Comparison of ENCODE assay signal across 9 cellular contexts in genomic region chr1:18903313-18903671, GRCh38. TPM values are rescaled to one million over a fixed set of nuclear protein-coding genes. Genes with fewer than 3 reads are reported as not detected.
A peak's percentile ranks its signal among the peaks of the same experiment; 100 is the strongest.
DNase-seq lines count a peak whose midpoint lies in the region; ATAC-seq and TF ChIP-seq lines count a peak whose summit lies in the region.
"Had no signal": no experiment of that assay in that cellular context is flagged by ENCODE, and none has a peak within 500 bp of the region (broad histone marks: within the 10 kb centered on the region; RNA-seq: fewer than 3 reads in every experiment).

No MANE protein-coding gene starts in this region.

- DNase-seq in HAP-1 (ENCODE audit: low spot score in 2 of 2) (no peak), iPS DF 6.9 (ENCODE audit: low read depth, low spot score) (no peak), spleen (no peak), COR-L47 (lab: John Stamatoyannopoulos, UW) (no peak), GM19238 (ENCODE audit: insufficient read length, low spot score) (no peak), iPS-NIHi11 (ENCODE audit: low spot score) (no peak)
- no peak for DNase-seq in activated CD8-positive, alpha-beta T cell treated with anti-CD3 and anti-CD28 coated beads for 36 hours

- CTCF ChIA-PET in activated CD8-positive, alpha-beta T cell treated with anti-CD3 and anti-CD28 coated beads for 36 hours (lab: Charles Lee): interaction anchor here (0.7 to 5.2 kb wide), 17 partner anchors 9 to 339 kb away, joined by 3 to 35 read pairs (median 4); no protein-coding TSS in a partner anchor

- POLR2A ChIA-PET in activated CD8-positive, alpha-beta T cell treated with anti-CD3 and anti-CD28 coated beads for 36 hours (lab: Charles Lee): interaction anchor here (0.6 to 2.0 kb wide), 8 partner anchors 11 to 246 kb away, joined by 3 to 12 read pairs (median 3); no protein-coding TSS in a partner anchor

- no peak overlapping the region for H3K27ac Mint-ChIP-seq in activated CD8-positive, alpha-beta T cell treated with anti-CD3 and anti-CD28 coated beads for 36 hours

- no CpG with 5 or more reads among the region's 7 CpGs for WGBS in iPS DF 6.9 (ENCODE audit: insufficient coverage, insufficient read length)
- WGBS in spleen, 5 donors: 40 to 58% (median 44%) methylated on average over 7 of the region's 7 CpGs

- H3K9me3 ChIP-seq in HAP-1 (no peaks in the 10 kb centered on the region), iPS DF 6.9 (ENCODE audit: control insufficient read depth, insufficient read depth, low read length) (no peaks in the 10 kb centered on the region), spleen (no peaks in the 10 kb centered on the region)

- H3K27me3 ChIP-seq in HAP-1 (ENCODE audit: low read depth) (no peaks in the 10 kb centered on the region), iPS DF 6.9 (ENCODE audit: control insufficient read depth, insufficient read depth, low read length) (no peaks in the 10 kb centered on the region), spleen (replicated peaks in 1 of 7) (no peaks in the 10 kb centered on the region)

- ATAC-seq in activated CD8-positive, alpha-beta T cell treated with anti-CD3 and anti-CD28 coated beads for 36 hours: no peak
- ATAC-seq in HG02970 (IDR thresholded peaks at IDR 0.05; ENCODE audit: low FRiP score, unreplicated experiment): no peak

- H3K4me3 ChIP-seq in HAP-1: peak overlapping the region; percentile 71
- H3K4me3 ChIP-seq in iPS DF 6.9 (ENCODE audit: low read length): peak overlapping the region; percentile 55; the same call in 1 of the 2 replicates
- H3K4me3 ChIP-seq in spleen: peak overlapping the region; percentile 64 to 92 (median 88)

- H3K27ac ChIP-seq in iPS DF 6.9 (ENCODE audit: low read length): no peak overlapping the region
- H3K27ac ChIP-seq in spleen: peak overlapping the region; percentile 76 to 92 (median 87)

- in situ Hi-C loops in HAP-1 (cut with MboI; ENCODE audit: low sequenced_read_pairs): loop anchor here (5.0 kb wide), 1 partner anchor 189 kb away; no protein-coding TSS in a partner anchor

- H3K4me3 Mint-ChIP-seq in activated CD8-positive, alpha-beta T cell treated with anti-CD3 and anti-CD28 coated beads for 36 hours: peak overlapping the region; percentile 87

- TF ChIP-seq POLR2A in spleen (IDR thresholded peaks at IDR 0.05): no peak

- H3K4me1 ChIP-seq in HAP-1 (peaks cover 4% of the 10 kb centered on the region), iPS DF 6.9 (ENCODE audit: control insufficient read depth, insufficient read depth, low read length) (no peaks in the 10 kb centered on the region), spleen (peaks cover 16 to 70% (median 44%) of the 10 kb centered on the region in 6 donors)

- no peaks in the 10 kb centered on the region for H3K9me3 Mint-ChIP-seq in activated CD8-positive, alpha-beta T cell treated with anti-CD3 and anti-CD28 coated beads for 36 hours

- H3K36me3 ChIP-seq in HAP-1 (replicated peaks) (no peaks in the 10 kb centered on the region), iPS DF 6.9 (ENCODE audit: control insufficient read depth, insufficient read depth, low read length) (no peaks in the 10 kb centered on the region), spleen (peaks cover 0 to 16% (median 0%) of the 10 kb centered on the region in 6 donors)

- peaks cover 26% of the 10 kb centered on the region for H3K4me1 Mint-ChIP-seq in activated CD8-positive, alpha-beta T cell treated with anti-CD3 and anti-CD28 coated beads for 36 hours (ENCODE audit: low read depth)

- intact Hi-C loops in activated CD8-positive, alpha-beta T cell treated with anti-CD3 and anti-CD28 coated beads for 36 hours (cut with micrococcal nuclease): loop anchor here (10.0 kb wide), 1 partner anchor 172 kb away; no protein-coding TSS in a partner anchor
- intact Hi-C loops in spleen (cut with DNase I; ENCODE audit: low total_unique reads): loop anchor here (10.0 kb wide), 1 partner anchor 192 kb away; no protein-coding TSS in a partner anchor

- peaks cover 11% of the 10 kb centered on the region for H3K36me3 Mint-ChIP-seq in activated CD8-positive, alpha-beta T cell treated with anti-CD3 and anti-CD28 coated beads for 36 hours (ENCODE audit: low read depth)

- H3K27me3 Mint-ChIP-seq in activated CD8-positive, alpha-beta T cell treated with anti-CD3 and anti-CD28 coated beads for 36 hours: no peaks in the 10 kb centered on the region

- no peak for TF ChIP-seq CTCF in activated CD8-positive, alpha-beta T cell treated with anti-CD3 and anti-CD28 coated beads for 36 hours (IDR thresholded peaks at IDR 0.05)
- no peak for TF ChIP-seq CTCF in spleen (IDR thresholded peaks at IDR 0.05 in 8 of 11, conservative IDR thresholded peaks at IDR 0.05 in 3 of 11)

RNA-seq across cellular contexts. Expression of gene ALDH4A1, which starts 0.9 kb away (rescaled TPM):
- total RNA-seq in activated CD8-positive, alpha-beta T cell treated with anti-CD3 and anti-CD28 coated beads for 36 hours: 1 to 10 TPM; 3.9 to 4.3 TPM
- total RNA-seq in spleen: 10 to 100 TPM in 2 of 7 donors, 1 to 10 TPM in 5; 5.1 to 11.2 (median 8.3) TPM
- 1 to 10 TPM; 3.5 to 9.8 (median 4.4) TPM for polyA plus RNA-seq in spleen

RNA-seq across cellular contexts. Expression of gene TAS1R2, which starts 43.8 kb away (rescaled TPM):
- not detected for total RNA-seq in activated CD8-positive, alpha-beta T cell treated with anti-CD3 and anti-CD28 coated beads for 36 hours
- total RNA-seq in spleen: not detected
- not detected for polyA plus RNA-seq in spleen
- total RNA-seq: activated CD8-positive, alpha-beta memory T cell treated with anti-CD3 and anti-CD28 coated beads for 36 hours had no signal

RNA-seq across cellular contexts. Expression of gene IFFO2, which starts 53.2 kb away (rescaled TPM):
- total RNA-seq in activated CD8-positive, alpha-beta T cell treated with anti-CD3 and anti-CD28 coated beads for 36 hours: 10 to 100 TPM; 23.7 to 26.4 TPM
- 10 to 100 TPM; 13.6 to 19.7 (median 16.4) TPM for total RNA-seq in spleen
- polyA plus RNA-seq in spleen: 1 to 10 TPM; 2.7 to 6.2 (median 2.9) TPM
